In genomic region chr6:46899636-46900035, GRCh38 we compare ENCODE assay signal across 15 cellular contexts. TPM values are rescaled to one million over a fixed set of nuclear protein-coding genes. Genes with fewer than 3 reads are reported as not detected.
"Had no signal": no experiment of that assay in that cellular context is flagged by ENCODE, and none has a peak within 500 bp of the region (broad histone marks: within the 10 kb centered on the region; RNA-seq: fewer than 3 reads in every experiment).

No MANE protein-coding gene starts in this region.

- H3K4me2 ChIP-seq: neural progenitor cell had no signal

- H3K4me3 Mint-ChIP-seq: activated CD8-positive, alpha-beta T cell treated with anti-CD3 and anti-CD28 coated beads, Interleukin-2, amount 10 ng/mL, durations not matched to agents 7 days and 5 days; activated T-helper 1 cell treated with anti-CD3 and anti-CD28 coated beads, Interleukin-12 subunit alpha, Interleukin-12 subunit beta, Interleukin-2, Interleukin-4 antibody, amounts not matched to agents 30 ng/mL and 10 ng/mL and 1 ng/mL, durations not matched to agents 14 hours and 24 hours and 36 hours; neural progenitor cell had no signal

- H3K9me3 Mint-ChIP-seq: activated T-helper 1 cell treated with anti-CD3 and anti-CD28 coated beads, Interleukin-12 subunit alpha, Interleukin-12 subunit beta, Interleukin-2, Interleukin-4 antibody, amounts not matched to agents 30 ng/mL and 10 ng/mL and 1 ng/mL, durations not matched to agents 14 hours and 24 hours and 36 hours; neural progenitor cell had no signal

- ATAC-seq: activated CD8-positive, alpha-beta T cell treated with anti-CD3 and anti-CD28 coated beads, Interleukin-2, amount 10 ng/mL, durations not matched to agents 7 days and 5 days; pancreas had no signal

- H3K9me3 ChIP-seq: pancreas, SJCRH30 had no signal

- H2AFZ ChIP-seq: neural progenitor cell had no signal

- FAIRE-seq: pancreas had no signal

- H3K36me3 ChIP-seq: neural progenitor cell, pancreas, SJCRH30 had no signal

- H3K36me3 Mint-ChIP-seq: neural progenitor cell had no signal

- H3K4me1 Mint-ChIP-seq: neural progenitor cell had no signal

- H3K4me1 ChIP-seq: neural progenitor cell, pancreas, SJCRH30 had no signal

- H3K27me3 ChIP-seq: neural progenitor cell, pancreas, SJCRH30 had no signal

- H3K9ac ChIP-seq: neural progenitor cell had no signal

- DNase-seq: activated CD4-positive, alpha-beta T cell treated with anti-CD3 and anti-CD28 coated beads for 4 hours; activated CD8-positive, alpha-beta memory T cell treated with anti-CD3 and anti-CD28 coated beads, Interleukin-2, amount 50 U/mL, for 48 hours; activated CD8-positive, alpha-beta T cell treated with anti-CD3 and anti-CD28 coated beads, Interleukin-2, amount 10 ng/mL, durations not matched to agents 7 days and 5 days; activated naive CD4-positive, alpha-beta T cell; caudate nucleus; effector CD4-positive, alpha-beta T cell; pancreas; retina; SJCRH30; T-helper 9 cell; trophoblast cell had no signal

- H3K27ac ChIP-seq: coronary artery, neural progenitor cell, SJCRH30, VCaP had no signal

- H3K4me3 ChIP-seq: coronary artery, neural progenitor cell, pancreas, SJCRH30 had no signal

- H3K27ac Mint-ChIP-seq: activated CD8-positive, alpha-beta T cell treated with anti-CD3 and anti-CD28 coated beads, Interleukin-2, amount 10 ng/mL, durations not matched to agents 7 days and 5 days; activated T-helper 1 cell treated with anti-CD3 and anti-CD28 coated beads, Interleukin-12 subunit alpha, Interleukin-12 subunit beta, Interleukin-2, Interleukin-4 antibody, amounts not matched to agents 30 ng/mL and 10 ng/mL and 1 ng/mL, durations not matched to agents 14 hours and 24 hours and 36 hours; neural progenitor cell had no signal

RNA-seq across cellular contexts. Expression of gene ADGRF5, which starts 22.1 kb away (rescaled TPM):
- total RNA-seq: activated CD8-positive, alpha-beta T cell treated with anti-CD3 and anti-CD28 coated beads, Interleukin-2, amount 10 ng/mL, durations not matched to agents 7 days and 5 days; activated T-helper 1 cell treated with anti-CD3 and anti-CD28 coated beads, Interleukin-12 subunit alpha, Interleukin-12 subunit beta, Interleukin-2, Interleukin-4 antibody, amounts not matched to agents 30 ng/mL and 10 ng/mL and 1 ng/mL, durations not matched to agents 14 hours and 24 hours and 36 hours had no signal
